Comparison of ENCODE assay signal across 7 cellular contexts in genomic region chr19:13967206-13967605, GRCh38. TPM values are rescaled to one million over a fixed set of nuclear protein-coding genes. Genes with fewer than 3 reads are reported as not detected.
"Had no signal": no experiment of that assay in that cellular context is flagged by ENCODE, and none has a peak within 500 bp of the region (broad histone marks: within the 10 kb centered on the region; RNA-seq: fewer than 3 reads in every experiment).

No MANE protein-coding gene starts in this region.

RNA-seq across cellular contexts. Expression of gene PODNL1, which starts 29.0 kb away (rescaled TPM):
- total RNA-seq: naive thymus-derived CD8-positive, alpha-beta T cell; occipital lobe; omental fat pad; progenitor cell of endocrine pancreas; sigmoid colon; skeletal muscle tissue had no signal
- polyA plus RNA-seq: naive thymus-derived CD8-positive, alpha-beta T cell; neural cell had no signal
